Comparison of ENCODE assay signal across 9 cellular contexts in genomic region chr19:41928754-41929535, GRCh38. TPM values are rescaled to one million over a fixed set of nuclear protein-coding genes. Genes with fewer than 3 reads are reported as not detected.
DNase-seq lines count a peak whose midpoint lies in the region; ATAC-seq and TF ChIP-seq lines count a peak whose summit lies in the region.
"Had no signal": no experiment of that assay in that cellular context is flagged by ENCODE, and none has a peak within 500 bp of the region (broad histone marks: within the 10 kb centered on the region; RNA-seq: fewer than 3 reads in every experiment).

No MANE protein-coding gene starts in this region.

- H3K27ac Mint-ChIP-seq in activated CD4-positive, alpha-beta T cell treated with anti-CD3 and anti-CD28 coated beads for 36 hours, result peak overlapping the region; percentile 81
- H3K27ac Mint-ChIP-seq in T-cell, result peak overlapping the region; percentile 79 to 84
- H3K27ac Mint-ChIP-seq in glutamatergic neuron (ENCODE audit: unreplicated experiment), result no peak overlapping the region
- H3K27ac Mint-ChIP-seq in stimulated activated naive CD8-positive, alpha-beta T cell treated with anti-CD3 and anti-CD28 coated beads, Interleukin-15, Interleukin-2, amounts not matched to agents 100 ng/mL and 50 ng/mL, for 24 hours, result peak overlapping the region; percentile 81

- no peaks in the 10 kb centered on the region for H3K36me3 Mint-ChIP-seq in activated CD4-positive, alpha-beta T cell treated with anti-CD3 and anti-CD28 coated beads for 36 hours (ENCODE audit: low read depth)
- H3K36me3 Mint-ChIP-seq in T-cell, result no peaks in the 10 kb centered on the region
- H3K36me3 Mint-ChIP-seq in glutamatergic neuron (ENCODE audit: unreplicated experiment), result no peaks in the 10 kb centered on the region
- H3K36me3 Mint-ChIP-seq in stimulated activated naive CD8-positive, alpha-beta T cell treated with anti-CD3 and anti-CD28 coated beads, Interleukin-15, Interleukin-2, amounts not matched to agents 100 ng/mL and 50 ng/mL, for 24 hours (ENCODE audit: low read depth), result no peaks in the 10 kb centered on the region

- H3K4me3 Mint-ChIP-seq in activated CD4-positive, alpha-beta T cell treated with anti-CD3 and anti-CD28 coated beads for 36 hours, result peak overlapping the region; percentile 77
- peak overlapping the region in 2 of 3 donors; percentile 81 to 89 for H3K4me3 Mint-ChIP-seq in T-cell
- H3K4me3 Mint-ChIP-seq in glutamatergic neuron (ENCODE audit: unreplicated experiment), result peak overlapping the region; percentile 78
- H3K4me3 Mint-ChIP-seq in stimulated activated naive CD8-positive, alpha-beta T cell treated with anti-CD3 and anti-CD28 coated beads, Interleukin-15, Interleukin-2, amounts not matched to agents 100 ng/mL and 50 ng/mL, for 24 hours, result peak overlapping the region; percentile 83

- intact Hi-C loops in activated CD4-positive, alpha-beta T cell treated with anti-CD3 and anti-CD28 coated beads for 36 hours (cut with DNase I, micrococcal nuclease), result loop anchor here (2.0 to 5.0 kb wide), 3 partner anchors 14 to 42 kb away; no protein-coding TSS in a partner anchor

- no peaks in the 10 kb centered on the region for H3K9me3 Mint-ChIP-seq in activated CD4-positive, alpha-beta T cell treated with anti-CD3 and anti-CD28 coated beads for 36 hours (ENCODE audit: low read depth)
- H3K9me3 Mint-ChIP-seq in T-cell (no peaks in the 10 kb centered on the region), glutamatergic neuron (ENCODE audit: unreplicated experiment) (peaks cover 15% of the 10 kb centered on the region)
- H3K9me3 Mint-ChIP-seq in stimulated activated naive CD8-positive, alpha-beta T cell treated with anti-CD3 and anti-CD28 coated beads, Interleukin-15, Interleukin-2, amounts not matched to agents 100 ng/mL and 50 ng/mL, for 24 hours, result no peaks in the 10 kb centered on the region

- peaks cover 24% of the 10 kb centered on the region for H3K4me1 Mint-ChIP-seq in activated CD4-positive, alpha-beta T cell treated with anti-CD3 and anti-CD28 coated beads for 36 hours
- H3K4me1 Mint-ChIP-seq in T-cell (peaks cover 33 to 41% (median 36%) of the 10 kb centered on the region in 3 donors), glutamatergic neuron (ENCODE audit: low read depth, unreplicated experiment) (peaks cover 32% of the 10 kb centered on the region)
- H3K4me1 Mint-ChIP-seq in stimulated activated naive CD8-positive, alpha-beta T cell treated with anti-CD3 and anti-CD28 coated beads, Interleukin-15, Interleukin-2, amounts not matched to agents 100 ng/mL and 50 ng/mL, for 24 hours (ENCODE audit: low read depth), result peaks cover 38% of the 10 kb centered on the region

- POLR2A ChIA-PET in activated CD4-positive, alpha-beta T cell treated with anti-CD3 and anti-CD28 coated beads for 36 hours (lab: Charles Lee), result no interaction called here
- POLR2A ChIA-PET in T-cell (lab: Charles Lee), result interaction anchor here in 1 of 2 donors (0.7 kb wide), 1 partner anchor 10 kb away, joined by 5 read pairs; no protein-coding TSS in a partner anchor

- no peak for TF ChIP-seq CTCF in glutamatergic neuron (IDR thresholded peaks at IDR 0.05; ENCODE audit: partially characterized antibody, unreplicated experiment)

- no peaks in the 10 kb centered on the region for H3K27me3 Mint-ChIP-seq in activated CD4-positive, alpha-beta T cell treated with anti-CD3 and anti-CD28 coated beads for 36 hours
- H3K27me3 Mint-ChIP-seq in T-cell, result no peaks in the 10 kb centered on the region
- peaks cover 20% of the 10 kb centered on the region for H3K27me3 Mint-ChIP-seq in glutamatergic neuron (ENCODE audit: unreplicated experiment)
- peaks cover 8% of the 10 kb centered on the region for H3K27me3 Mint-ChIP-seq in stimulated activated naive CD8-positive, alpha-beta T cell treated with anti-CD3 and anti-CD28 coated beads, Interleukin-15, Interleukin-2, amounts not matched to agents 100 ng/mL and 50 ng/mL, for 24 hours

- CTCF ChIA-PET in activated CD4-positive, alpha-beta T cell treated with anti-CD3 and anti-CD28 coated beads for 36 hours (lab: Charles Lee), result interaction anchor here (1.0 to 1.5 kb wide), 3 partner anchors 14 to 42 kb away, joined by 3 to 4 read pairs (median 3); no protein-coding TSS in a partner anchor
- CTCF ChIA-PET in T-cell (lab: Charles Lee), result interaction anchor here in 1 of 2 donors (0.6 to 0.9 kb wide), 2 partner anchors 17 to 69 kb away, joined by 3 to 4 read pairs; partner anchors contain the start of gene RPS19

- DNase-seq in activated CD4-positive, alpha-beta T cell treated with anti-CD3 and anti-CD28 coated beads for 36 hours, result peak; percentile 56
- DNase-seq in activated CD4-positive, alpha-beta T cell treated with anti-CD3 and anti-CD28 coated beads, Interleukin-2, amount 50 U/mL, for 4 hours, result no peak
- DNase-seq in T-cell (peak in 9 of 34 experiments; percentile 19 to 52 (median 37)), glutamatergic neuron (no peak), dermis blood vessel endothelial cell (no peak)

- ATAC-seq in activated CD4-positive, alpha-beta T cell treated with anti-CD3 and anti-CD28 coated beads for 36 hours, result peak; percentile 76
- peak; percentile 64 to 74 (median 68) for ATAC-seq in T-cell (replicated peaks in 1 of 4)
- ATAC-seq in HG02973 (IDR thresholded peaks at IDR 0.05; ENCODE audit: unreplicated experiment), result no peak
- ATAC-seq in GM18868 (IDR thresholded peaks at IDR 0.05; ENCODE audit: unreplicated experiment), result no peak

RNA-seq across cellular contexts. Expression of gene ERFL, which starts 0.7 kb away (rescaled TPM):
- 1 to 10 TPM; 1.7 to 1.9 TPM for total RNA-seq in activated CD4-positive, alpha-beta T cell treated with anti-CD3 and anti-CD28 coated beads for 36 hours
- 1 to 10 TPM; 5.9 to 8.5 (median 6.3) TPM for total RNA-seq in T-cell
- total RNA-seq in glutamatergic neuron (ENCODE audit: unreplicated experiment), result 1.6 TPM
- total RNA-seq in dermis blood vessel endothelial cell, result not detected in 2 replicates
- total RNA-seq: liver had no signal

RNA-seq across cellular contexts. Expression of gene RABAC1, which starts 30.2 kb away (rescaled TPM):
- total RNA-seq in activated CD4-positive, alpha-beta T cell treated with anti-CD3 and anti-CD28 coated beads for 36 hours, result 10 to 100 TPM; 35.3 to 49.7 TPM
- total RNA-seq in T-cell, result 100 to 1,000 TPM in 4 of 5 donors, 10 to 100 TPM in 1; 67.0 to 143 (median 131) TPM
- 139 TPM for total RNA-seq in glutamatergic neuron (ENCODE audit: unreplicated experiment)
- total RNA-seq in dermis blood vessel endothelial cell, result 73.9 and 132 TPM in 2 replicates

RNA-seq across cellular contexts. Expression of gene ARHGEF1, which starts 46.0 kb away (rescaled TPM):
- 100 to 1,000 TPM; 231 to 276 TPM for total RNA-seq in activated CD4-positive, alpha-beta T cell treated with anti-CD3 and anti-CD28 coated beads for 36 hours
- total RNA-seq in T-cell, result 1,000 to 10,000 TPM; 1,130 to 1,360 (median 1,288) TPM
- 78.7 TPM for total RNA-seq in glutamatergic neuron (ENCODE audit: unreplicated experiment)
- total RNA-seq in dermis blood vessel endothelial cell, result 53.8 and 69.4 TPM in 2 replicates

RNA-seq across cellular contexts. Expression of gene CD79A, which starts 51.9 kb away (rescaled TPM):
- total RNA-seq in activated CD4-positive, alpha-beta T cell treated with anti-CD3 and anti-CD28 coated beads for 36 hours, result 1 to 10 TPM; 4.0 to 4.1 TPM
- total RNA-seq in T-cell, result 10 to 100 TPM; 15.9 to 51.1 (median 19.0) TPM
- not detected for total RNA-seq in glutamatergic neuron (ENCODE audit: unreplicated experiment)
- 0.09 and 0.34 TPM in 2 replicates for total RNA-seq in dermis blood vessel endothelial cell

Comparison
In these comparisons a context has a peak if more than half of its experiments do, and no peak if none do; other contexts are left out.
1. ATAC-seq: peak in activated CD4-positive, alpha-beta T cell treated with anti-CD3 and anti-CD28 coated beads for 36 hours (single experiment) and T-cell (4 of 4); none in HG02973 (single experiment) and GM18868 (single experiment).
2. RNA of gene ARHGEF1, which starts 46.0 kb away (total RNA-seq): 1,130 to 1,360 TPM in T-cell; 231 to 276 TPM in activated CD4-positive, alpha-beta T cell treated with anti-CD3 and anti-CD28 coated beads for 36 hours, 78.7 TPM in glutamatergic neuron (single experiment) and 53.8 to 69.4 TPM in dermis blood vessel endothelial cell; every median in the first group is over 4 times any median in the second.
3. Peak in every context shown above with its lines, with median percentiles within 50 percentile points of each other: H3K4me3 Mint-ChIP-seq.